Comparison of ENCODE assay signal across 1 cellular context in the genomic region with DNA sequence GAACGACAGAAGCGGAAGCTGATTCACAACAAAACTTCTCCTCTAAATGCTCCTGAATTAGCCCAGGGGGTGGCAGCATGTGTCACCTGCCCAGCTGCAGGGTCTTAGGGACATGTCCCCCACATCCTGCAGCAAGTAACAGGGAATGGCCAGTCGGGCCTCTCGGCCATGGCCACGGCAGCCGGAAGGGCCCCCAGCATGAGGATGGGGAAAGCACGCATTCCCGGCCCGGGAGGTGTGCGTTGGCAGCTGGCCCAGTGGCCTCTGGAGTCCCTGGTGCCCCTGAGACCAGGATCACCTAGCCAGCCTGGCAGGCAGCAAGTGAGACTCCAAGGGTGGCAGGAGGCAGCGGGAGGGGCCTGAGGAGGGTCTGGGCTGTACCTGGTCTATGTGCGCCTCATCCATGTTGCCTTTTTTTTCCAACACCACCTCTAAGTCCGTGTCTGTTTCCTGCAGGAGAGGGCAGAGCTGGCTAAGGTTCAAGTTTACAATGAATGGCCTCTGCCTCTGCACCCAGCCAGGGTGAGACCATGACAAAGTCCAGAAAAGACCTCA.
TF ChIP-seq lines count a peak whose summit lies in the region.

No MANE protein-coding gene starts in this region.

TF ChIP-seq in HepG2, 621 proteins besides CTCF, POLR2A, EP300 and RAD21 (continued from another document and continues in another):
- TF ChIP-seq, protein P1, sequence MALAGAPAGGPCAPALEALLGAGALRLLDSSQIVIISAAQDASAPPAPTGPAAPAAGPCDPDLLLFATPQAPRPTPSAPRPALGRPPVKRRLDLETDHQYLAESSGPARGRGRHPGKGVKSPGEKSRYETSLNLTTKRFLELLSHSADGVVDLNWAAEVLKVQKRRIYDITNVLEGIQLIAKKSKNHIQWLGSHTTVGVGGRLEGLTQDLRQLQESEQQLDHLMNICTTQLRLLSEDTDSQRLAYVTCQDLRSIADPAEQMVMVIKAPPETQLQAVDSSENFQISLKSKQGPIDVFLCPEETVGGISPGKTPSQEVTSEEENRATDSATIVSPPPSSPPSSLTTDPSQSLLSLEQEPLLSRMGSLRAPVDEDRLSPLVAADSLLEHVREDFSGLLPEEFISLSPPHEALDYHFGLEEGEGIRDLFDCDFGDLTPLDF (CRISPR knock-in tag; IDR thresholded peaks at IDR 0.05) = no peak
- TF ChIP-seq, protein P2, sequence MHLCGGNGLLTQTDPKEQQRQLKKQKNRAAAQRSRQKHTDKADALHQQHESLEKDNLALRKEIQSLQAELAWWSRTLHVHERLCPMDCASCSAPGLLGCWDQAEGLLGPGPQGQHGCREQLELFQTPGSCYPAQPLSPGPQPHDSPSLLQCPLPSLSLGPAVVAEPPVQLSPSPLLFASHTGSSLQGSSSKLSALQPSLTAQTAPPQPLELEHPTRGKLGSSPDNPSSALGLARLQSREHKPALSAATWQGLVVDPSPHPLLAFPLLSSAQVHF (CRISPR knock-in tag; IDR thresholded peaks at IDR 0.05) = no peak
- TF ChIP-seq U2AF2 (IDR thresholded peaks at IDR 0.05; ENCODE audit: low read depth, low read length) (no peak), YEATS2 (CRISPR knock-in tag; IDR thresholded peaks at IDR 0.05; ENCODE audit: borderline replicate concordance) (no peak), SYNCRIP (IDR thresholded peaks at IDR 0.05; ENCODE audit: insufficient read depth, low read depth, low read length) (no peak), PPARG (CRISPR knock-in tag; conservative IDR thresholded peaks at IDR 0.05) (no peak), SNAPC2 (CRISPR knock-in tag; IDR thresholded peaks at IDR 0.05) (no peak), MAZ (IDR thresholded peaks at IDR 0.05; ENCODE audit: borderline replicate concordance, low read depth, low read length) (no peak), MAZ (CRISPR knock-in tag; IDR thresholded peaks at IDR 0.05; ENCODE audit: low read depth) (no peak), ZNF546 (CRISPR knock-in tag; conservative IDR thresholded peaks at IDR 0.05) (no peak), ZFP36L2 (CRISPR knock-in tag; IDR thresholded peaks at IDR 0.05) (no peak), NFIC (IDR thresholded peaks at IDR 0.05; ENCODE audit: low read length) (no peak), CBX5 (CRISPR knock-in tag; IDR thresholded peaks at IDR 0.05; ENCODE audit: borderline replicate concordance) (no peak), NR2C2 (CRISPR knock-in tag; IDR thresholded peaks at IDR 0.05; ENCODE audit: borderline replicate concordance) (peak; percentile 40; the same call in 1 of the 2 replicates), PHB2 (IDR thresholded peaks at IDR 0.05; ENCODE audit: partially characterized antibody) (no peak), PLRG1 (conservative IDR thresholded peaks at IDR 0.05) (no peak), FOXA3 (CRISPR knock-in tag; IDR thresholded peaks at IDR 0.05) (no peak), SKI (IDR thresholded peaks at IDR 0.05; ENCODE audit: partially characterized antibody) (no peak), NRL (CRISPR knock-in tag; IDR thresholded peaks at IDR 0.05; ENCODE audit: borderline replicate concordance) (no peak; the same call in 1 of the 2 replicates), MXI1 (IDR thresholded peaks at IDR 0.05; ENCODE audit: borderline replicate concordance, low read depth, low read length) (peak; percentile 13; the same call in 1 of the 3 replicates), ZBTB38 (CRISPR knock-in tag; IDR thresholded peaks at IDR 0.05) (0 out of 2 replicates have a peak, but pooled peaks have one; percentile 50), ZNF839 (CRISPR knock-in tag; IDR thresholded peaks at IDR 0.05; ENCODE audit: borderline replicate concordance) (no peak), ZNF75D (CRISPR knock-in tag; IDR thresholded peaks at IDR 0.05; ENCODE audit: borderline replicate concordance) (no peak), ZSCAN12 (CRISPR knock-in tag; IDR thresholded peaks at IDR 0.05) (no peak), ZNF317 (CRISPR knock-in tag; IDR thresholded peaks at IDR 0.05) (no peak), PHF21A (CRISPR knock-in tag; IDR thresholded peaks at IDR 0.05) (no peak), MED1 (CRISPR knock-in tag; IDR thresholded peaks at IDR 0.05) (no peak), HNRNPK (IDR thresholded peaks at IDR 0.05; ENCODE audit: low read depth, low read length, poor library complexity, severe bottlenecking) (no peak), KDM2A (CRISPR knock-in tag; IDR thresholded peaks at IDR 0.05; ENCODE audit: borderline replicate concordance, low read depth) (no peak), KLF6 (CRISPR knock-in tag; IDR thresholded peaks at IDR 0.05) (no peak), JUNB (CRISPR knock-in tag; IDR thresholded peaks at IDR 0.05; ENCODE audit: borderline replicate concordance) (no peak), THYN1 (CRISPR knock-in tag; IDR thresholded peaks at IDR 0.05; ENCODE audit: borderline replicate concordance, low read depth) (no peak)
- TF ChIP-seq, protein P3, sequence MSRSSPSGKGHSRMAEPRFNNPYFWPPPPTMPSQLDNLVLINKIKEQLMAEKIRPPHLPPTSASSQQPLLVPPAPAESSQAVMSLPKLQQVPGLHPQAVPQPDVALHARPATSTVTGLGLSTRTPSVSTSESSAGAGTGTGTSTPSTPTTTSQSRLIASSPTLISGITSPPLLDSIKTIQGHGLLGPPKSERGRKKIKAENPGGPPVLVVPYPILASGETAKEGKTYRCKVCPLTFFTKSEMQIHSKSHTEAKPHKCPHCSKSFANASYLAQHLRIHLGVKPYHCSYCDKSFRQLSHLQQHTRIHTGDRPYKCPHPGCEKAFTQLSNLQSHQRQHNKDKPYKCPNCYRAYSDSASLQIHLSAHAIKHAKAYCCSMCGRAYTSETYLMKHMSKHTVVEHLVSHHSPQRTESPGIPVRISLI (CRISPR knock-in tag; IDR thresholded peaks at IDR 0.05; ENCODE audit: borderline replicate concordance) = peak; percentile 65; the same call in 1 of the 2 replicates
- TF ChIP-seq, protein P4, sequence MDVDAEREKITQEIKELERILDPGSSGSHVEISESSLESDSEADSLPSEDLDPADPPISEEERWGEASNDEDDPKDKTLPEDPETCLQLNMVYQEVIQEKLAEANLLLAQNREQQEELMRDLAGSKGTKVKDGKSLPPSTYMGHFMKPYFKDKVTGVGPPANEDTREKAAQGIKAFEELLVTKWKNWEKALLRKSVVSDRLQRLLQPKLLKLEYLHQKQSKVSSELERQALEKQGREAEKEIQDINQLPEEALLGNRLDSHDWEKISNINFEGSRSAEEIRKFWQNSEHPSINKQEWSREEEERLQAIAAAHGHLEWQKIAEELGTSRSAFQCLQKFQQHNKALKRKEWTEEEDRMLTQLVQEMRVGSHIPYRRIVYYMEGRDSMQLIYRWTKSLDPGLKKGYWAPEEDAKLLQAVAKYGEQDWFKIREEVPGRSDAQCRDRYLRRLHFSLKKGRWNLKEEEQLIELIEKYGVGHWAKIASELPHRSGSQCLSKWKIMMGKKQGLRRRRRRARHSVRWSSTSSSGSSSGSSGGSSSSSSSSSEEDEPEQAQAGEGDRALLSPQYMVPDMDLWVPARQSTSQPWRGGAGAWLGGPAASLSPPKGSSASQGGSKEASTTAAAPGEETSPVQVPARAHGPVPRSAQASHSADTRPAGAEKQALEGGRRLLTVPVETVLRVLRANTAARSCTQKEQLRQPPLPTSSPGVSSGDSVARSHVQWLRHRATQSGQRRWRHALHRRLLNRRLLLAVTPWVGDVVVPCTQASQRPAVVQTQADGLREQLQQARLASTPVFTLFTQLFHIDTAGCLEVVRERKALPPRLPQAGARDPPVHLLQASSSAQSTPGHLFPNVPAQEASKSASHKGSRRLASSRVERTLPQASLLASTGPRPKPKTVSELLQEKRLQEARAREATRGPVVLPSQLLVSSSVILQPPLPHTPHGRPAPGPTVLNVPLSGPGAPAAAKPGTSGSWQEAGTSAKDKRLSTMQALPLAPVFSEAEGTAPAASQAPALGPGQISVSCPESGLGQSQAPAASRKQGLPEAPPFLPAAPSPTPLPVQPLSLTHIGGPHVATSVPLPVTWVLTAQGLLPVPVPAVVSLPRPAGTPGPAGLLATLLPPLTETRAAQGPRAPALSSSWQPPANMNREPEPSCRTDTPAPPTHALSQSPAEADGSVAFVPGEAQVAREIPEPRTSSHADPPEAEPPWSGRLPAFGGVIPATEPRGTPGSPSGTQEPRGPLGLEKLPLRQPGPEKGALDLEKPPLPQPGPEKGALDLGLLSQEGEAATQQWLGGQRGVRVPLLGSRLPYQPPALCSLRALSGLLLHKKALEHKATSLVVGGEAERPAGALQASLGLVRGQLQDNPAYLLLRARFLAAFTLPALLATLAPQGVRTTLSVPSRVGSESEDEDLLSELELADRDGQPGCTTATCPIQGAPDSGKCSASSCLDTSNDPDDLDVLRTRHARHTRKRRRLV (CRISPR knock-in tag; IDR thresholded peaks at IDR 0.05) = no peak
- TF ChIP-seq, protein P5, sequence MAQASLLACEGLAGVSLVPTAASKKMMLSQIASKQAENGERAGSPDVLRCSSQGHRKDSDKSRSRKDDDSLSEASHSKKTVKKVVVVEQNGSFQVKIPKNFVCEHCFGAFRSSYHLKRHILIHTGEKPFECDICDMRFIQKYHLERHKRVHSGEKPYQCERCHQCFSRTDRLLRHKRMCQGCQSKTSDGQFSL (CRISPR knock-in tag; IDR thresholded peaks at IDR 0.05) = no peak
- TF ChIP-seq, protein P6, sequence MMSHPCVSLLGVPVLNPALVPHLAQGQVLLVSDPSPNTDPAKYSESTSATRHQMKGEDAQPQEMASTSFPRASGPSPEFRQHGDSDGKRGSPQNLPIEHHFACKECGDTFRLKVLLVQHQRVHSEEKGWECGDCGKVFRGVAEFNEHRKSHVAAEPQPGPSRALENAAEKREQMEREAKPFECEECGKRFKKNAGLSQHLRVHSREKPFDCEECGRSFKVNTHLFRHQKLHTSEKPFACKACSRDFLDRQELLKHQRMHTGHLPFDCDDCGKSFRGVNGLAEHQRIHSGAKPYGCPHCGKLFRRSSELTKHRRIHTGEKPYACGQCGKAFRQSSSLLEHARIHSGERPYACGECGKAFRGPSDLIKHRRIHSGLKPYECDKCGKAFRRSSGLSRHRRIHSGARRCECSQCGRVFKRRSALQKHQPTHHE (CRISPR knock-in tag; IDR thresholded peaks at IDR 0.05; ENCODE audit: borderline replicate concordance) = no peak
- TF ChIP-seq, protein P7, sequence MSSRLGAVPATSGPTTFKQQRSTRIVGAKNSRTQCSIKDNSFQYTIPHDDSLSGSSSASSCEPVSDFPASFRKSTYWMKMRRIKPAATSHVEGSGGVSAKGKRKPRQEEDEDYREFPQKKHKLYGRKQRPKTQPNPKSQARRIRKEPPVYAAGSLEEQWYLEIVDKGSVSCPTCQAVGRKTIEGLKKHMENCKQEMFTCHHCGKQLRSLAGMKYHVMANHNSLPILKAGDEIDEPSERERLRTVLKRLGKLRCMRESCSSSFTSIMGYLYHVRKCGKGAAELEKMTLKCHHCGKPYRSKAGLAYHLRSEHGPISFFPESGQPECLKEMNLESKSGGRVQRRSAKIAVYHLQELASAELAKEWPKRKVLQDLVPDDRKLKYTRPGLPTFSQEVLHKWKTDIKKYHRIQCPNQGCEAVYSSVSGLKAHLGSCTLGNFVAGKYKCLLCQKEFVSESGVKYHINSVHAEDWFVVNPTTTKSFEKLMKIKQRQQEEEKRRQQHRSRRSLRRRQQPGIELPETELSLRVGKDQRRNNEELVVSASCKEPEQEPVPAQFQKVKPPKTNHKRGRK (CRISPR knock-in tag; IDR thresholded peaks at IDR 0.05) = no peak
- TF ChIP-seq, protein P8, sequence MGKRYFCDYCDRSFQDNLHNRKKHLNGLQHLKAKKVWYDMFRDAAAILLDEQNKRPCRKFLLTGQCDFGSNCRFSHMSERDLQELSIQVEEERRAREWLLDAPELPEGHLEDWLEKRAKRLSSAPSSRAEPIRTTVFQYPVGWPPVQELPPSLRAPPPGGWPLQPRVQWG (CRISPR knock-in tag; IDR thresholded peaks at IDR 0.05; ENCODE audit: borderline replicate concordance, low read depth) = no peak
- TF ChIP-seq, protein P9, sequence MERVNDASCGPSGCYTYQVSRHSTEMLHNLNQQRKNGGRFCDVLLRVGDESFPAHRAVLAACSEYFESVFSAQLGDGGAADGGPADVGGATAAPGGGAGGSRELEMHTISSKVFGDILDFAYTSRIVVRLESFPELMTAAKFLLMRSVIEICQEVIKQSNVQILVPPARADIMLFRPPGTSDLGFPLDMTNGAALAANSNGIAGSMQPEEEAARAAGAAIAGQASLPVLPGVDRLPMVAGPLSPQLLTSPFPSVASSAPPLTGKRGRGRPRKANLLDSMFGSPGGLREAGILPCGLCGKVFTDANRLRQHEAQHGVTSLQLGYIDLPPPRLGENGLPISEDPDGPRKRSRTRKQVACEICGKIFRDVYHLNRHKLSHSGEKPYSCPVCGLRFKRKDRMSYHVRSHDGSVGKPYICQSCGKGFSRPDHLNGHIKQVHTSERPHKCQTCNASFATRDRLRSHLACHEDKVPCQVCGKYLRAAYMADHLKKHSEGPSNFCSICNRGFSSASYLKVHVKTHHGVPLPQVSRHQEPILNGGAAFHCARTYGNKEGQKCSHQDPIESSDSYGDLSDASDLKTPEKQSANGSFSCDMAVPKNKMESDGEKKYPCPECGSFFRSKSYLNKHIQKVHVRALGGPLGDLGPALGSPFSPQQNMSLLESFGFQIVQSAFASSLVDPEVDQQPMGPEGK (CRISPR knock-in tag; IDR thresholded peaks at IDR 0.05) = peak; percentile 49; the same call in 1 of the 2 replicates
- TF ChIP-seq, protein P10, sequence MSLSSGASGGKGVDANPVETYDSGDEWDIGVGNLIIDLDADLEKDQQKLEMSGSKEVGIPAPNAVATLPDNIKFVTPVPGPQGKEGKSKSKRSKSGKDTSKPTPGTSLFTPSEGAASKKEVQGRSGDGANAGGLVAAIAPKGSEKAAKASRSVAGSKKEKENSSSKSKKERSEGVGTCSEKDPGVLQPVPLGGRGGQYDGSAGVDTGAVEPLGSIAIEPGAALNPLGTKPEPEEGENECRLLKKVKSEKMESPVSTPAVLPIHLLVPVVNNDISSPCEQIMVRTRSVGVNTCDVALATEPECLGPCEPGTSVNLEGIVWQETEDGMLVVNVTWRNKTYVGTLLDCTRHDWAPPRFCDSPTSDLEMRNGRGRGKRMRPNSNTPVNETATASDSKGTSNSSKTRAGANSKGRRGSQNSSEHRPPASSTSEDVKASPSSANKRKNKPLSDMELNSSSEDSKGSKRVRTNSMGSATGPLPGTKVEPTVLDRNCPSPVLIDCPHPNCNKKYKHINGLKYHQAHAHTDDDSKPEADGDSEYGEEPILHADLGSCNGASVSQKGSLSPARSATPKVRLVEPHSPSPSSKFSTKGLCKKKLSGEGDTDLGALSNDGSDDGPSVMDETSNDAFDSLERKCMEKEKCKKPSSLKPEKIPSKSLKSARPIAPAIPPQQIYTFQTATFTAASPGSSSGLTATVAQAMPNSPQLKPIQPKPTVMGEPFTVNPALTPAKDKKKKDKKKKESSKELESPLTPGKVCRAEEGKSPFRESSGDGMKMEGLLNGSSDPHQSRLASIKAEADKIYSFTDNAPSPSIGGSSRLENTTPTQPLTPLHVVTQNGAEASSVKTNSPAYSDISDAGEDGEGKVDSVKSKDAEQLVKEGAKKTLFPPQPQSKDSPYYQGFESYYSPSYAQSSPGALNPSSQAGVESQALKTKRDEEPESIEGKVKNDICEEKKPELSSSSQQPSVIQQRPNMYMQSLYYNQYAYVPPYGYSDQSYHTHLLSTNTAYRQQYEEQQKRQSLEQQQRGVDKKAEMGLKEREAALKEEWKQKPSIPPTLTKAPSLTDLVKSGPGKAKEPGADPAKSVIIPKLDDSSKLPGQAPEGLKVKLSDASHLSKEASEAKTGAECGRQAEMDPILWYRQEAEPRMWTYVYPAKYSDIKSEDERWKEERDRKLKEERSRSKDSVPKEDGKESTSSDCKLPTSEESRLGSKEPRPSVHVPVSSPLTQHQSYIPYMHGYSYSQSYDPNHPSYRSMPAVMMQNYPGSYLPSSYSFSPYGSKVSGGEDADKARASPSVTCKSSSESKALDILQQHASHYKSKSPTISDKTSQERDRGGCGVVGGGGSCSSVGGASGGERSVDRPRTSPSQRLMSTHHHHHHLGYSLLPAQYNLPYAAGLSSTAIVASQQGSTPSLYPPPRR (CRISPR knock-in tag; IDR thresholded peaks at IDR 0.05; ENCODE audit: borderline replicate concordance) = no peak
